ENCODE assay signal across 10 cellular contexts in genomic region chr6:125818659-125819297, GRCh38. TPM values are rescaled to one million over a fixed set of nuclear protein-coding genes. Genes with fewer than 3 reads are reported as not detected.
A peak's percentile ranks its signal among the peaks of the same experiment; 100 is the strongest.
DNase-seq lines count a peak whose midpoint lies in the region; ATAC-seq and FAIRE-seq lines count a peak whose summit lies in the region.
"Had no signal": no experiment of that assay in that cellular context is flagged by ENCODE, and none has a peak within 500 bp of the region (broad histone marks: within the 10 kb centered on the region; RNA-seq: fewer than 3 reads in every experiment).

No MANE protein-coding gene starts in this region.

- FAIRE-seq in small intestine (lab: Jason Lieb, UNC) = no peak

- peaks cover 0 to 1% of the 10 kb centered on the region in 2 donors for H3K36me3 ChIP-seq in small intestine (ENCODE audit: control insufficient read depth in 2 of 2, insufficient read depth in 2 of 2, low read length in 2 of 2)

- DNase-seq in NCI-H69 (lab: John Stamatoyannopoulos, UW) (peak; percentile 57), fibroblast of the conjunctiva (ENCODE audit: low read depth) (peak; percentile 61), small intestine (peak; percentile 41), NCI-H1694 treated with DMSO at 0.1 percent for 48 hours (lab: John Stamatoyannopoulos, UW) (no peak), GM19240 (ENCODE audit: insufficient read length, low spot score) (no peak), T-helper 2 cell (no peak)
- DNase-seq: activated effector memory CD4-positive, alpha-beta T cell treated with anti-CD3 and anti-CD28 coated beads, Interleukin-2, amount 50 U/mL, for 16 hours; T1000 had no signal

- H3K4me3 ChIP-seq in small intestine (ENCODE audit: low read depth in 1 of 2, low read length in 2 of 2) = no peak overlapping the region

- peaks cover 14 to 24% of the 10 kb centered on the region in 2 donors for H3K4me1 ChIP-seq in small intestine (ENCODE audit: control insufficient read depth in 2 of 2, insufficient read depth in 1 of 2, low read depth in 1 of 2, low read length in 1 of 2)

- ATAC-seq in GM18868 (IDR thresholded peaks at IDR 0.05; ENCODE audit: unreplicated experiment) (peak; percentile 1), GM21447 (IDR thresholded peaks at IDR 0.05; ENCODE audit: unreplicated experiment) (no peak)

- H3K27me3 ChIP-seq in small intestine (ENCODE audit: control insufficient read depth in 2 of 2, insufficient read depth in 2 of 2, low read length in 2 of 2) = no peaks in the 10 kb centered on the region

- WGBS in small intestine, 3 donors = 8 to 40% (median 27%) methylated on average over 4 of the region's 4 CpGs

- peak overlapping the region in 1 of 2 donors; percentile 57 for H3K27ac ChIP-seq in small intestine (ENCODE audit: low read depth in 1 of 2, low read length in 1 of 2)

- H3K9me3 ChIP-seq in small intestine (ENCODE audit: control insufficient read depth, low read depth) = no peaks in the 10 kb centered on the region

RNA-seq across cellular contexts. Expression of gene NCOA7, which starts 28.0 kb away (rescaled TPM):
- 10 to 100 TPM; 10.7 to 42.3 (median 11.3) TPM for polyA plus RNA-seq in small intestine

Comparison
In these comparisons a context has a peak if more than half of its experiments do, and no peak if none do; other contexts are left out.
1. DNase-seq: peak in NCI-H69 (single experiment), fibroblast of the conjunctiva (single experiment) and small intestine (single experiment); none in NCI-H1694 treated with DMSO at 0.1 percent for 48 hours (single experiment), GM19240 (single experiment) and T-helper 2 cell (0 of 5).